In the genomic region with DNA sequence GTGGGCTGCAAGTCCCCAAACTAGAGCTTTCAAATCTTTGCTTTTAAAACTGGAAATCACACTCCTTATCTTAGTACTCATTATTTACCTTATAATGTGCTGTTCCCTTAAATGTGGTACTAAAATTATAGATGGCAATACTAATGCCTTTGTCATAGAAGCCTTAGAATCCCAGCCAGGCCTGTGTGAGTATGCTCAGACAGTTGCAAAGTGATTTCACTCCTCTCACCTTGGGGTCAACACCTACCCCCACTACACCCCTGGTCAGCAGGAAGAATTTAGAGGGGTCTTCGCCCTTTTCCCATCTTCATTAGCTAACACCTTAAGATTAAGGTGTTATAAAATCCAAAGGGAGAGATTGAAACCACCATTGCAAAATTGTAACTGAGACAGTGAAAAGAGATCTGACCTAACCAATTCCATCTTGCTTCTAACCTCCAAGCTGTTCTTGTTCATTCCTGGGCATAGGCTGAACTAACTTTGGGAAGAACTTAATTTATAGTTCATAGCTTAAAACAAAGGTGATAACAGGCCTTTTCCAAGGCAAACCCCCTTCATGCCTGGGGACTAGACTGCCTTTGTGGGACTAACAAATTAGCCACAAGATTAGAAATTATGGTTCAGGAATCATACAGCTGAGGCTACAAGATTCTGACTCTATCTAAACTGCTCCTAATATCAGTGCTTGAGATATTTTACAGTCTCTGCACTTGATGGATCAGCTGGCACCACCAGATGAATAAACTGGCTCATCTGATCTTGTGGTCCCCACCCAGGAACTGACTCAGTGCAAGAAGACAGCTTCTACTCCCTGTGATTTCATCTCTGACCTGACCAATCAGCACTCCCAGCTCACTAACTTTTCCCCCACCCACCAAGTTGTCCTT, we compare ENCODE assay signal across 9 cellular contexts. TPM values are rescaled to one million over a fixed set of nuclear protein-coding genes. Genes with fewer than 3 reads are reported as not detected.
A peak's percentile ranks its signal among the peaks of the same experiment; 100 is the strongest.
DNase-seq lines count a peak whose midpoint lies in the region; ATAC-seq, FAIRE-seq and TF ChIP-seq lines count a peak whose summit lies in the region.
"Had no signal": no experiment of that assay in that cellular context is flagged by ENCODE, and none has a peak within 500 bp of the region (broad histone marks: within the 10 kb centered on the region; RNA-seq: fewer than 3 reads in every experiment).

No MANE protein-coding gene starts in this region.

- no peaks in the 10 kb centered on the region for H3K79me2 ChIP-seq in endothelial cell of umbilical vein (ENCODE audit: control insufficient read depth, insufficient read depth, low read length)

- no peak overlapping the region for H3K4me3 Mint-ChIP-seq in activated CD4-positive, alpha-beta T cell treated with anti-CD3 and anti-CD28 coated beads for 36 hours

- H3K9me3 Mint-ChIP-seq in activated CD4-positive, alpha-beta T cell treated with anti-CD3 and anti-CD28 coated beads for 36 hours (ENCODE audit: low read depth) = no peaks in the 10 kb centered on the region

- CTCF ChIA-PET in activated CD4-positive, alpha-beta T cell treated with anti-CD3 and anti-CD28 coated beads for 36 hours (lab: Charles Lee) = interaction anchor here (0.6 to 1.6 kb wide), 9 partner anchors 9 to 212 kb away, joined by 3 to 9 read pairs (median 4); no protein-coding TSS in a partner anchor
- CTCF ChIA-PET in endothelial cell of umbilical vein (lab: Charles Lee) = interaction anchor here (0.8 to 0.9 kb wide), 3 partner anchors 10 to 162 kb away, joined by 4 to 5 read pairs (median 5); no protein-coding TSS in a partner anchor

- dilution Hi-C loops in endothelial cell of umbilical vein (cut with MboI; ENCODE audit: extremely low pct_ligation_motif_present, low sequenced_read_pairs) = no loop called here

- no peaks in the 10 kb centered on the region for H3K36me3 ChIP-seq in endothelial cell of umbilical vein (ENCODE audit: control insufficient read depth in 2 of 2, extremely low read depth in 1 of 2, insufficient read depth in 2 of 2, low read length in 2 of 2)

- H3K4me1 ChIP-seq in endothelial cell of umbilical vein (ENCODE audit: control insufficient read depth, extremely low read depth, insufficient read depth, low read length) = peaks cover 31% of the 10 kb centered on the region

- H3K27me3 ChIP-seq in endothelial cell of umbilical vein (ENCODE audit: control insufficient read depth in 2 of 2, insufficient read depth in 2 of 2, low read length in 2 of 2) = no peaks in the 10 kb centered on the region

- ATAC-seq in activated CD4-positive, alpha-beta T cell treated with anti-CD3 and anti-CD28 coated beads for 36 hours = peak; percentile 92

- intact Hi-C loops in activated CD4-positive, alpha-beta T cell treated with anti-CD3 and anti-CD28 coated beads for 36 hours (cut with DNase I, micrococcal nuclease) = loop anchor here (1.0 to 2.0 kb wide), 2 partner anchors 10 to 87 kb away; a partner anchor contains a TSS
- intact Hi-C loops in endothelial cell of umbilical vein (cut with micrococcal nuclease) = no loop called here

- FAIRE-seq in endothelial cell of umbilical vein (lab: Jason Lieb, UNC) = peak; percentile 66
- FAIRE-seq: GM18507 had no signal

- peak overlapping the region; percentile 88 for H3K27ac ChIP-seq in endothelial cell of umbilical vein (ENCODE audit: insufficient read depth, low read depth, low read length)

- H3K9me1 ChIP-seq in endothelial cell of umbilical vein (replicated peaks; ENCODE audit: control insufficient read depth, extremely low read depth, insufficient read depth, low read length) = no peaks in the 10 kb centered on the region

- peak overlapping the region; percentile 20 for H3K27ac Mint-ChIP-seq in activated CD4-positive, alpha-beta T cell treated with anti-CD3 and anti-CD28 coated beads for 36 hours

- DNase-seq in GM04503 (ENCODE audit: low read depth) = peak; percentile 48
- DNase-seq in activated CD4-positive, alpha-beta T cell treated with anti-CD3 and anti-CD28 coated beads for 36 hours = peak; percentile 75
- peak; percentile 33 for DNase-seq in endothelial cell of umbilical vein (ENCODE audit: low read depth, low spot score)
- DNase-seq in stimulated activated CD4-positive, alpha-beta T cell treated with anti-CD3 and anti-CD28 coated beads, Interleukin-12 subunit alpha, Interleukin-12 subunit beta, amount 100 ng/mL, for 4 hours = peak; percentile 28
- no peak for DNase-seq in cortex of kidney (lab: John Stamatoyannopoulos, UW)
- DNase-seq in NCI-H82 (lab: John Stamatoyannopoulos, UW) = no peak
- DNase-seq in inferior parietal cortex (ENCODE audit: extremely low spot score) = no peak
- DNase-seq in iPS-NIHi7 (ENCODE audit: extremely low spot score) = no peak

- H3K9me3 ChIP-seq in endothelial cell of umbilical vein (replicated peaks; ENCODE audit: control insufficient read depth, insufficient read depth, low read length) = no peaks in the 10 kb centered on the region

- no peak for TF ChIP-seq POLR2A in endothelial cell of umbilical vein (IDR thresholded peaks at IDR 0.05; ENCODE audit: low read depth, low read length)

- BruUV-seq in endothelial cell of umbilical vein (replicated peaks; lab: Mats Ljungman, UMichigan) = TSS peak; percentile 44

- H3K4me3 ChIP-seq in endothelial cell of umbilical vein (replicated peaks in 1 of 3; ENCODE audit: insufficient read depth in 1 of 3, low read depth in 1 of 3, low read length in 3 of 3) = no peak overlapping the region

- no peak overlapping the region for H2AFZ ChIP-seq in endothelial cell of umbilical vein (ENCODE audit: low read depth, low read length)

- no peaks in the 10 kb centered on the region for H4K20me1 ChIP-seq in endothelial cell of umbilical vein (replicated peaks; ENCODE audit: control insufficient read depth, extremely low read depth, insufficient read depth, low read length)

- no peaks in the 10 kb centered on the region for H3K36me3 Mint-ChIP-seq in activated CD4-positive, alpha-beta T cell treated with anti-CD3 and anti-CD28 coated beads for 36 hours (ENCODE audit: low read depth)

- peaks cover 32% of the 10 kb centered on the region for H3K4me1 Mint-ChIP-seq in activated CD4-positive, alpha-beta T cell treated with anti-CD3 and anti-CD28 coated beads for 36 hours

- POLR2A ChIA-PET in activated CD4-positive, alpha-beta T cell treated with anti-CD3 and anti-CD28 coated beads for 36 hours (lab: Charles Lee) = interaction anchor here (0.6 to 0.7 kb wide), 2 partner anchors 141 to 827 kb away, joined by 3 to 4 read pairs; no protein-coding TSS in a partner anchor
- POLR2A ChIA-PET in endothelial cell of umbilical vein (lab: Charles Lee) = interaction anchor here (1.1 kb wide), 1 partner anchor 10 kb away, joined by 3 read pairs; a partner anchor contains a TSS

- no peaks in the 10 kb centered on the region for H3K27me3 Mint-ChIP-seq in activated CD4-positive, alpha-beta T cell treated with anti-CD3 and anti-CD28 coated beads for 36 hours

- TF ChIP-seq CTCF in endothelial cell of umbilical vein (IDR thresholded peaks at IDR 0.05; ENCODE audit: extremely low read depth in 1 of 2, insufficient read depth in 1 of 2, low read depth in 1 of 2, low read length in 2 of 2) = no peak

- H3K4me2 ChIP-seq in endothelial cell of umbilical vein (ENCODE audit: insufficient read depth, low read length) = peak overlapping the region; percentile 86

- H3K9ac ChIP-seq in endothelial cell of umbilical vein (replicated peaks; ENCODE audit: extremely low read depth, insufficient read depth, low read length) = no peak overlapping the region

TF ChIP-seq in endothelial cell of umbilical vein, 7 proteins besides CTCF, POLR2A, EP300 and RAD21:
- TF ChIP-seq POLR2AphosphoS5 (IDR thresholded peaks at IDR 0.05; ENCODE audit: insufficient read depth, low read depth, low read length) = peak; percentile 50
- no peak for TF ChIP-seq MYC (IDR thresholded peaks at IDR 0.05; ENCODE audit: low read depth, low read length)
- peak; percentile 61 for TF ChIP-seq FOS (IDR thresholded peaks at IDR 0.05; ENCODE audit: borderline replicate concordance, insufficient read depth, low read length)
- TF ChIP-seq EZH2 (IDR thresholded peaks at IDR 0.05; ENCODE audit: borderline replicate concordance, low read depth, low read length, severe bottlenecking) = no peak
- TF ChIP-seq GATA2 (IDR thresholded peaks at IDR 0.05; ENCODE audit: insufficient read depth, insufficient read length, low read depth, low read length) = peak; percentile 56
- no peak for TF ChIP-seq JUN (IDR thresholded peaks at IDR 0.05; ENCODE audit: borderline replicate concordance, insufficient read depth, insufficient read length, low read depth)
- TF ChIP-seq, protein P1, sequence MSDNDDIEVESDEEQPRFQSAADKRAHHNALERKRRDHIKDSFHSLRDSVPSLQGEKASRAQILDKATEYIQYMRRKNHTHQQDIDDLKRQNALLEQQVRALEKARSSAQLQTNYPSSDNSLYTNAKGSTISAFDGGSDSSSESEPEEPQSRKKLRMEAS (IDR thresholded peaks at IDR 0.05; ENCODE audit: insufficient read depth, insufficient read length) = no peak

RNA-seq across cellular contexts. Expression of a gene that starts 10.4 kb away (rescaled TPM):
- 100 to 1,000 TPM; 118 to 156 TPM for total RNA-seq in activated CD4-positive, alpha-beta T cell treated with anti-CD3 and anti-CD28 coated beads for 36 hours
- total RNA-seq in endothelial cell of umbilical vein = 86.8 and 87.2 TPM in 2 replicates
- 61.7 and 67.6 TPM in 2 replicates for polyA plus RNA-seq in endothelial cell of umbilical vein
- polyA plus RNA-seq in endothelial cell of umbilical vein (2011; cell fraction: cytosol; rRNA removed) = 72.5 and 80.8 TPM in 2 replicates
- 34.5 and 39.1 TPM in 2 replicates for polyA plus RNA-seq in endothelial cell of umbilical vein (2011; cell fraction: nucleus; rRNA removed)
- polyA plus RNA-seq in endothelial cell of umbilical vein (2012) = 90.2 and 103 TPM in 2 replicates
- polyA minus RNA-seq in endothelial cell of umbilical vein = 42.4 and 46.0 TPM in 2 replicates
- 67.5 TPM for polyA minus RNA-seq in endothelial cell of umbilical vein (2011; cell fraction: cytosol; rRNA and poly(A)+ RNA removed)
- 10.6 and 12.9 TPM in 2 replicates for polyA minus RNA-seq in endothelial cell of umbilical vein (2011; cell fraction: nucleus; rRNA and poly(A)+ RNA removed)

RNA-seq across cellular contexts. Expression of a gene that starts 38.0 kb away (rescaled TPM):
- under 1 TPM; 0.78 to 0.91 TPM for total RNA-seq in activated CD4-positive, alpha-beta T cell treated with anti-CD3 and anti-CD28 coated beads for 36 hours
- 73.0 and 73.1 TPM in 2 replicates for total RNA-seq in endothelial cell of umbilical vein
- 56.2 and 64.2 TPM in 2 replicates for polyA plus RNA-seq in endothelial cell of umbilical vein
- 31.1 and 35.9 TPM in 2 replicates for polyA plus RNA-seq in endothelial cell of umbilical vein (2011; cell fraction: cytosol; rRNA removed)
- polyA plus RNA-seq in endothelial cell of umbilical vein (2011; cell fraction: nucleus; rRNA removed) = 89.5 and 105 TPM in 2 replicates
- 52.6 and 58.4 TPM in 2 replicates for polyA plus RNA-seq in endothelial cell of umbilical vein (2012)
- 125 and 133 TPM in 2 replicates for polyA minus RNA-seq in endothelial cell of umbilical vein
- not detected for polyA minus RNA-seq in endothelial cell of umbilical vein (2011; cell fraction: cytosol; rRNA and poly(A)+ RNA removed)
- polyA minus RNA-seq in endothelial cell of umbilical vein (2011; cell fraction: nucleus; rRNA and poly(A)+ RNA removed) = 59.4 and 70.9 TPM in 2 replicates

Comparison
In these comparisons a context has a peak if more than half of its experiments do, and no peak if none do; other contexts are left out.
1. DNase-seq: peak in GM04503 (single experiment), activated CD4-positive, alpha-beta T cell treated with anti-CD3 and anti-CD28 coated beads for 36 hours (single experiment), endothelial cell of umbilical vein (single experiment) and stimulated activated CD4-positive, alpha-beta T cell treated with anti-CD3 and anti-CD28 coated beads, Interleukin-12 subunit alpha, Interleukin-12 subunit beta, amount 100 ng/mL, for 4 hours (single experiment); none in cortex of kidney (single experiment), NCI-H82 (single experiment), inferior parietal cortex (single experiment) and iPS-NIHi7 (single experiment).
2. RNA of a gene that starts 38.0 kb away (total RNA-seq): 73.0 to 73.1 TPM in endothelial cell of umbilical vein; 0.78 to 0.91 TPM in activated CD4-positive, alpha-beta T cell treated with anti-CD3 and anti-CD28 coated beads for 36 hours; every median in the first group is over 10 times any median in the second.